ENCODE assay signal across 1 cellular context in the genomic region with DNA sequence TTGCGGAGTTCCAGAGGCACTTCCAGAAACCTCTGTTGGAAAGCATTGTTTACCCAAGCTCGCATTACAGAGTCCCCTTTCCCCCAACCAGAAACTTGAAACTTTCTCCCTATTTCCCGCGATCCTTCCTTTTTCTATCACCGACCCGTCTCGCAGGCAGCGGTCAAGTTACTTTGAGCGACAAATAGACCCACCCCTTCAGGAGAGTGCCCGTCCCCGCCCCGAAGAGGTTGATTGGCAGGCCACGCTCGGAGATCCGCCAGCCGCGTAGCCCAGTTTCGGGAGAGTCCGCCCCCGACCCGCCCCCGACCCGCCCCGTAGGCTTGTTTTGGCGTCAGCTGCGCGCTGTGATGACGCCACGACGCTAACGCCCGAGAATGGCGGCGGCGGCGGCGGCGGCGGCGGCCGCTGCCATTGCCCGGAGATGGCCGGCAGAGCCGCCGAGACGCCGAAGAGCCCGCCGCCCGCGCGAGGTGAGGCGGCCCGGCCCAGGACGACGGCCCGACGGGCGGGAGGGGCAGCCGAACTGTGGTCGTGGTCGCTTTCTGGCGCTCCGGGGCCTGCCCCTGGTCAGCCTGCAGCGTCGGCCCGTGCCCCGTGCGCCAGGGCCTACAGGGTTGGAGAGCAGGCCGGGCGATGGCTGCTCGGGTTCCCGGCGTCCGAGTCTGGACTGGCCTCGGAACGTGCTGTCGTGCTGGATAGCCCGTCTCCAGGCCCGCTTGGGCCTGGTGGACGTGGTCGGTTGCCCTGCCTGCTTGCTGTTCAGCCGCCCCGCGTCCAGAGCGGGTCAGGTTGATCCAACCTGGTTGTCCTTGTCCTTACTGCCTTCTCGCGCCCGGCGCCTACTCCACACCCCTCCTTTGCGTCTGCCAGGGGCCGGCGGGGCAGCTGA.
TF ChIP-seq lines count a peak whose summit lies in the region.

A gene (plus strand): TSS at position 356 of the 892 bp plus-strand sequence. CDS start 15,496 bp downstream, outside the sequence.

TF ChIP-seq in K562, 482 proteins besides CTCF, POLR2A, EP300 and RAD21 (continued from another document):
- no peak for TF ChIP-seq NFYB (IDR thresholded peaks at IDR 0.05; ENCODE audit: extremely low read depth, insufficient read length)
- TF ChIP-seq TFAM (CRISPR knock-in tag; conservative IDR thresholded peaks at IDR 0.05), result no peak
- TF ChIP-seq, protein P1, sequence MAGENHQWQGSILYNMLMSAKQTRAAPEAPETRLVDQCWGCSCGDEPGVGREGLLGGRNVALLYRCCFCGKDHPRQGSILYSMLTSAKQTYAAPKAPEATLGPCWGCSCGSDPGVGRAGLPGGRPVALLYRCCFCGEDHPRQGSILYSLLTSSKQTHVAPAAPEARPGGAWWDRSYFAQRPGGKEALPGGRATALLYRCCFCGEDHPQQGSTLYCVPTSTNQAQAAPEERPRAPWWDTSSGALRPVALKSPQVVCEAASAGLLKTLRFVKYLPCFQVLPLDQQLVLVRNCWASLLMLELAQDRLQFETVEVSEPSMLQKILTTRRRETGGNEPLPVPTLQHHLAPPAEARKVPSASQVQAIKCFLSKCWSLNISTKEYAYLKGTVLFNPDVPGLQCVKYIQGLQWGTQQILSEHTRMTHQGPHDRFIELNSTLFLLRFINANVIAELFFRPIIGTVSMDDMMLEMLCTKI (IDR thresholded peaks at IDR 0.05; ENCODE audit: partially characterized antibody), result no peak
- peak; percentile 70; the same call in 1 of the 2 replicates for TF ChIP-seq NR2F6 (CRISPR knock-in tag; IDR thresholded peaks at IDR 0.05)
- TF ChIP-seq, protein P2, sequence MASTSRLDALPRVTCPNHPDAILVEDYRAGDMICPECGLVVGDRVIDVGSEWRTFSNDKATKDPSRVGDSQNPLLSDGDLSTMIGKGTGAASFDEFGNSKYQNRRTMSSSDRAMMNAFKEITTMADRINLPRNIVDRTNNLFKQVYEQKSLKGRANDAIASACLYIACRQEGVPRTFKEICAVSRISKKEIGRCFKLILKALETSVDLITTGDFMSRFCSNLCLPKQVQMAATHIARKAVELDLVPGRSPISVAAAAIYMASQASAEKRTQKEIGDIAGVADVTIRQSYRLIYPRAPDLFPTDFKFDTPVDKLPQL (IDR thresholded peaks at IDR 0.05; ENCODE audit: extremely low read depth, insufficient read length), result no peak
- peak; percentile 19 for TF ChIP-seq RBM25 (IDR thresholded peaks at IDR 0.05; ENCODE audit: low read depth, low read length, severe bottlenecking)
- TF ChIP-seq ZNF695 (CRISPR knock-in tag; IDR thresholded peaks at IDR 0.05), result no peak; the same call in 1 of the 2 replicates
- TF ChIP-seq, protein P3, sequence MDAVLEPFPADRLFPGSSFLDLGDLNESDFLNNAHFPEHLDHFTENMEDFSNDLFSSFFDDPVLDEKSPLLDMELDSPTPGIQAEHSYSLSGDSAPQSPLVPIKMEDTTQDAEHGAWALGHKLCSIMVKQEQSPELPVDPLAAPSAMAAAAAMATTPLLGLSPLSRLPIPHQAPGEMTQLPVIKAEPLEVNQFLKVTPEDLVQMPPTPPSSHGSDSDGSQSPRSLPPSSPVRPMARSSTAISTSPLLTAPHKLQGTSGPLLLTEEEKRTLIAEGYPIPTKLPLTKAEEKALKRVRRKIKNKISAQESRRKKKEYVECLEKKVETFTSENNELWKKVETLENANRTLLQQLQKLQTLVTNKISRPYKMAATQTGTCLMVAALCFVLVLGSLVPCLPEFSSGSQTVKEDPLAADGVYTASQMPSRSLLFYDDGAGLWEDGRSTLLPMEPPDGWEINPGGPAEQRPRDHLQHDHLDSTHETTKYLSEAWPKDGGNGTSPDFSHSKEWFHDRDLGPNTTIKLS (IDR thresholded peaks at IDR 0.05; ENCODE audit: borderline replicate concordance, low read depth), result 0 out of 2 replicates have a peak, but pooled peaks have one; percentile 51
- TF ChIP-seq, protein P4, sequence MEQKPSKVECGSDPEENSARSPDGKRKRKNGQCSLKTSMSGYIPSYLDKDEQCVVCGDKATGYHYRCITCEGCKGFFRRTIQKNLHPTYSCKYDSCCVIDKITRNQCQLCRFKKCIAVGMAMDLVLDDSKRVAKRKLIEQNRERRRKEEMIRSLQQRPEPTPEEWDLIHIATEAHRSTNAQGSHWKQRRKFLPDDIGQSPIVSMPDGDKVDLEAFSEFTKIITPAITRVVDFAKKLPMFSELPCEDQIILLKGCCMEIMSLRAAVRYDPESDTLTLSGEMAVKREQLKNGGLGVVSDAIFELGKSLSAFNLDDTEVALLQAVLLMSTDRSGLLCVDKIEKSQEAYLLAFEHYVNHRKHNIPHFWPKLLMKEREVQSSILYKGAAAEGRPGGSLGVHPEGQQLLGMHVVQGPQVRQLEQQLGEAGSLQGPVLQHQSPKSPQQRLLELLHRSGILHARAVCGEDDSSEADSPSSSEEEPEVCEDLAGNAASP (IDR thresholded peaks at IDR 0.05), result no peak
- TF ChIP-seq E2F3 (CRISPR knock-in tag; IDR thresholded peaks at IDR 0.05), result peak; percentile 43; the same call in 1 of the 2 replicates
- TF ChIP-seq ZNF174 (CRISPR knock-in tag; IDR thresholded peaks at IDR 0.05), result no peak
- no peak for TF ChIP-seq FIP1L1 (IDR thresholded peaks at IDR 0.05; ENCODE audit: low read depth, low read length, poor library complexity, severe bottlenecking)
- peak in 1 of 2 experiments; percentile 51; a peak in 2 of 4 replicates for TF ChIP-seq SIN3A (IDR thresholded peaks at IDR 0.05; ENCODE audit: borderline replicate concordance in 2 of 2, control insufficient read depth in 1 of 2, low read depth in 2 of 2, low read length in 2 of 2)
- TF ChIP-seq, protein P5, sequence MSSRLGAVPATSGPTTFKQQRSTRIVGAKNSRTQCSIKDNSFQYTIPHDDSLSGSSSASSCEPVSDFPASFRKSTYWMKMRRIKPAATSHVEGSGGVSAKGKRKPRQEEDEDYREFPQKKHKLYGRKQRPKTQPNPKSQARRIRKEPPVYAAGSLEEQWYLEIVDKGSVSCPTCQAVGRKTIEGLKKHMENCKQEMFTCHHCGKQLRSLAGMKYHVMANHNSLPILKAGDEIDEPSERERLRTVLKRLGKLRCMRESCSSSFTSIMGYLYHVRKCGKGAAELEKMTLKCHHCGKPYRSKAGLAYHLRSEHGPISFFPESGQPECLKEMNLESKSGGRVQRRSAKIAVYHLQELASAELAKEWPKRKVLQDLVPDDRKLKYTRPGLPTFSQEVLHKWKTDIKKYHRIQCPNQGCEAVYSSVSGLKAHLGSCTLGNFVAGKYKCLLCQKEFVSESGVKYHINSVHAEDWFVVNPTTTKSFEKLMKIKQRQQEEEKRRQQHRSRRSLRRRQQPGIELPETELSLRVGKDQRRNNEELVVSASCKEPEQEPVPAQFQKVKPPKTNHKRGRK (tag; IDR thresholded peaks at IDR 0.05), result no peak
- TF ChIP-seq BHLHE40 (IDR thresholded peaks at IDR 0.05; ENCODE audit: low read length), result 0 out of 2 replicates have a peak, but pooled peaks have one; percentile 27
- no peak for TF ChIP-seq RBM14 (IDR thresholded peaks at IDR 0.05; ENCODE audit: borderline replicate concordance, insufficient read depth, low read depth, low read length)
- peak; percentile 73 for TF ChIP-seq SAP30 (IDR thresholded peaks at IDR 0.05; ENCODE audit: borderline replicate concordance, insufficient read depth, low read depth, low read length, poor library complexity, severe bottlenecking)
- TF ChIP-seq CHD4 (IDR thresholded peaks at IDR 0.05; ENCODE audit: insufficient read depth, insufficient replicate concordance, low read depth, low read length, poor library complexity, severe bottlenecking), result no peak
- TF ChIP-seq CBX5 (IDR thresholded peaks at IDR 0.05; ENCODE audit: borderline replicate concordance, low read depth), result no peak
- peak; percentile 75 for TF ChIP-seq TAF1 (IDR thresholded peaks at IDR 0.05; ENCODE audit: control insufficient read depth, extremely low read depth, insufficient read depth, low read length, severe bottlenecking)
- TF ChIP-seq ZBTB17 (CRISPR knock-in tag; IDR thresholded peaks at IDR 0.05), result 0 out of 2 replicates have a peak, but pooled peaks have one; percentile 40
- TF ChIP-seq BMI1 (IDR thresholded peaks at IDR 0.05; ENCODE audit: low read length), result no peak
- no peak for TF ChIP-seq KLF1 (tag; IDR thresholded peaks at IDR 0.05)
- no peak for TF ChIP-seq TGIF2 (CRISPR knock-in tag; IDR thresholded peaks at IDR 0.05)
- TF ChIP-seq TEAD4 (IDR thresholded peaks at IDR 0.05; ENCODE audit: low read length), result no peak
- 0 out of 2 replicates have a peak, but pooled peaks have one; percentile 39 for TF ChIP-seq TEAD4 (CRISPR knock-in tag; IDR thresholded peaks at IDR 0.05; ENCODE audit: borderline replicate concordance)
- TF ChIP-seq CREM (IDR thresholded peaks at IDR 0.05; ENCODE audit: low read depth), result peak; percentile 98
- TF ChIP-seq, protein P6, sequence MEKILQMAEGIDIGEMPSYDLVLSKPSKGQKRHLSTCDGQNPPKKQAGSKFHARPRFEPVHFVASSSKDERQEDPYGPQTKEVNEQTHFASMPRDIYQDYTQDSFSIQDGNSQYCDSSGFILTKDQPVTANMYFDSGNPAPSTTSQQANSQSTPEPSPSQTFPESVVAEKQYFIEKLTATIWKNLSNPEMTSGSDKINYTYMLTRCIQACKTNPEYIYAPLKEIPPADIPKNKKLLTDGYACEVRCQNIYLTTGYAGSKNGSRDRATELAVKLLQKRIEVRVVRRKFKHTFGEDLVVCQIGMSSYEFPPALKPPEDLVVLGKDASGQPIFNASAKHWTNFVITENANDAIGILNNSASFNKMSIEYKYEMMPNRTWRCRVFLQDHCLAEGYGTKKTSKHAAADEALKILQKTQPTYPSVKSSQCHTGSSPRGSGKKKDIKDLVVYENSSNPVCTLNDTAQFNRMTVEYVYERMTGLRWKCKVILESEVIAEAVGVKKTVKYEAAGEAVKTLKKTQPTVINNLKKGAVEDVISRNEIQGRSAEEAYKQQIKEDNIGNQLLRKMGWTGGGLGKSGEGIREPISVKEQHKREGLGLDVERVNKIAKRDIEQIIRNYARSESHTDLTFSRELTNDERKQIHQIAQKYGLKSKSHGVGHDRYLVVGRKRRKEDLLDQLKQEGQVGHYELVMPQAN (IDR thresholded peaks at IDR 0.05; ENCODE audit: borderline replicate concordance), result peak; percentile 69; the same call in 1 of the 2 replicates
- TF ChIP-seq POLR2B (IDR thresholded peaks at IDR 0.05; ENCODE audit: low read depth, partially characterized antibody), result no peak
- TF ChIP-seq FOXA3 (CRISPR knock-in tag; conservative IDR thresholded peaks at IDR 0.05 in 1 of 2, IDR thresholded peaks at IDR 0.05 in 1 of 2), result peak in 1 of 2 experiments; percentile 67; a peak in 1 of 4 replicates
- TF ChIP-seq MEF2D (tag; conservative IDR thresholded peaks at IDR 0.05; ENCODE audit: low read depth), result no peak
- peak; percentile 83 for TF ChIP-seq FOXP1 (CRISPR knock-in tag; IDR thresholded peaks at IDR 0.05)
- TF ChIP-seq, protein P7, sequence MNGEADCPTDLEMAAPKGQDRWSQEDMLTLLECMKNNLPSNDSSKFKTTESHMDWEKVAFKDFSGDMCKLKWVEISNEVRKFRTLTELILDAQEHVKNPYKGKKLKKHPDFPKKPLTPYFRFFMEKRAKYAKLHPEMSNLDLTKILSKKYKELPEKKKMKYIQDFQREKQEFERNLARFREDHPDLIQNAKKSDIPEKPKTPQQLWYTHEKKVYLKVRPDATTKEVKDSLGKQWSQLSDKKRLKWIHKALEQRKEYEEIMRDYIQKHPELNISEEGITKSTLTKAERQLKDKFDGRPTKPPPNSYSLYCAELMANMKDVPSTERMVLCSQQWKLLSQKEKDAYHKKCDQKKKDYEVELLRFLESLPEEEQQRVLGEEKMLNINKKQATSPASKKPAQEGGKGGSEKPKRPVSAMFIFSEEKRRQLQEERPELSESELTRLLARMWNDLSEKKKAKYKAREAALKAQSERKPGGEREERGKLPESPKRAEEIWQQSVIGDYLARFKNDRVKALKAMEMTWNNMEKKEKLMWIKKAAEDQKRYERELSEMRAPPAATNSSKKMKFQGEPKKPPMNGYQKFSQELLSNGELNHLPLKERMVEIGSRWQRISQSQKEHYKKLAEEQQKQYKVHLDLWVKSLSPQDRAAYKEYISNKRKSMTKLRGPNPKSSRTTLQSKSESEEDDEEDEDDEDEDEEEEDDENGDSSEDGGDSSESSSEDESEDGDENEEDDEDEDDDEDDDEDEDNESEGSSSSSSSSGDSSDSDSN (IDR thresholded peaks at IDR 0.05; ENCODE audit: borderline replicate concordance in 1 of 2, low read depth in 2 of 2, low read length in 2 of 2), result no peak
- peak; percentile 68 for TF ChIP-seq MEIS2 (IDR thresholded peaks at IDR 0.05; ENCODE audit: partially characterized antibody)
- TF ChIP-seq, protein P8, sequence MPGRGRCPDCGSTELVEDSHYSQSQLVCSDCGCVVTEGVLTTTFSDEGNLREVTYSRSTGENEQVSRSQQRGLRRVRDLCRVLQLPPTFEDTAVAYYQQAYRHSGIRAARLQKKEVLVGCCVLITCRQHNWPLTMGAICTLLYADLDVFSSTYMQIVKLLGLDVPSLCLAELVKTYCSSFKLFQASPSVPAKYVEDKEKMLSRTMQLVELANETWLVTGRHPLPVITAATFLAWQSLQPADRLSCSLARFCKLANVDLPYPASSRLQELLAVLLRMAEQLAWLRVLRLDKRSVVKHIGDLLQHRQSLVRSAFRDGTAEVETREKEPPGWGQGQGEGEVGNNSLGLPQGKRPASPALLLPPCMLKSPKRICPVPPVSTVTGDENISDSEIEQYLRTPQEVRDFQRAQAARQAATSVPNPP (IDR thresholded peaks at IDR 0.05; ENCODE audit: borderline replicate concordance, insufficient read depth, insufficient read length), result no peak
- no peak for TF ChIP-seq MTA3 (IDR thresholded peaks at IDR 0.05; ENCODE audit: borderline replicate concordance)
- TF ChIP-seq ZFX (CRISPR knock-in tag; IDR thresholded peaks at IDR 0.05), result peak; percentile 98
- TF ChIP-seq, protein P9, sequence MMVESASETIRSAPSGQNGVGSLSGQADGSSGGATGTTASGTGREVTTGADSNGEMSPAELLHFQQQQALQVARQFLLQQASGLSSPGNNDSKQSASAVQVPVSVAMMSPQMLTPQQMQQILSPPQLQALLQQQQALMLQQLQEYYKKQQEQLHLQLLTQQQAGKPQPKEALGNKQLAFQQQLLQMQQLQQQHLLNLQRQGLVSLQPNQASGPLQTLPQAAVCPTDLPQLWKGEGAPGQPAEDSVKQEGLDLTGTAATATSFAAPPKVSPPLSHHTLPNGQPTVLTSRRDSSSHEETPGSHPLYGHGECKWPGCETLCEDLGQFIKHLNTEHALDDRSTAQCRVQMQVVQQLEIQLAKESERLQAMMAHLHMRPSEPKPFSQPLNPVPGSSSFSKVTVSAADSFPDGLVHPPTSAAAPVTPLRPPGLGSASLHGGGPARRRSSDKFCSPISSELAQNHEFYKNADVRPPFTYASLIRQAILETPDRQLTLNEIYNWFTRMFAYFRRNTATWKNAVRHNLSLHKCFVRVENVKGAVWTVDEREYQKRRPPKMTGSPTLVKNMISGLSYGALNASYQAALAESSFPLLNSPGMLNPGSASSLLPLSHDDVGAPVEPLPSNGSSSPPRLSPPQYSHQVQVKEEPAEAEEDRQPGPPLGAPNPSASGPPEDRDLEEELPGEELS (CRISPR knock-in tag; IDR thresholded peaks at IDR 0.05; ENCODE audit: borderline replicate concordance), result 0 out of 2 replicates have a peak, but pooled peaks have one; percentile 32
- peak; percentile 89; the same call in 1 of the 2 replicates for TF ChIP-seq IRF2 (CRISPR knock-in tag; IDR thresholded peaks at IDR 0.05)
- TF ChIP-seq U2AF1 (optimal IDR thresholded peaks at IDR 0.05; ENCODE audit: low read depth, low read length), result peak; percentile 44
